27 cellular contexts compared by ENCODE assay signal in the genomic region with DNA sequence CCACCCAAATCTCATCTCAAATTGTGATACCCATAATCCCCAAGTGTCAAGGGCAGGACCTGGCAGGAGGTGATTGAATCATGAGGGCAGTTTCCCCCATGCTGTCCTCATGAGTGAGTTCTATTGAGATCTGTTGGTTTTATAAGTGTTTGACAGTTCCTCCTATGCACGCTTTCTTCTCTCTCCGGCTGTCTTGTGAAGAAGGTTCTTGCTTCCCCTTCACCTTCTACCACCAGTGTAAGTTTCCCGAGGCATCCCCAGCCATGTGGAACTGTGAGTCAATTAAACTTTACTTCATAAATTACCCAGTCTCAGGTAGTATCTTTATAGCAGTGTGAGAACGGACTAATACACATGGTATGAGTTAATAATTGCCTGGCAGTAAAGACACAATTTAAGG.
"Had no signal": no experiment of that assay in that cellular context is flagged by ENCODE, and none has a peak within 500 bp of the region (broad histone marks: within the 10 kb centered on the region; RNA-seq: fewer than 3 reads in every experiment).

No MANE protein-coding gene starts in this region.

- H3K36me3 Mint-ChIP-seq: activated naive CD8-positive, alpha-beta T cell had no signal

- H3K4me1 ChIP-seq: esophagus muscularis mucosa, foreskin keratinocyte, gastrocnemius medialis had no signal

- H3K36me3 ChIP-seq: brain microvascular endothelial cell, esophagus muscularis mucosa, gastrocnemius medialis had no signal

- H3K4me3 Mint-ChIP-seq: activated CD4-positive, alpha-beta memory T cell treated with anti-CD3 and anti-CD28 coated beads, Interleukin-2, amount 10 ng/mL, durations not matched to agents 7 days and 5 days; activated CD4-positive, alpha-beta T cell treated with anti-CD3 and anti-CD28 coated beads, Interleukin-2, amount 10 ng/mL, durations not matched to agents 7 days and 5 days; activated naive CD8-positive, alpha-beta T cell; activated T-cell treated with anti-CD3 and anti-CD28 coated beads, Interleukin-2, amount 50 U/mL, for 24 hours; activated T-helper 17 cell treated with anti-CD3 and anti-CD28 coated beads, Interleukin-2, amount 50 U/mL, for 72 hours; central memory CD8-positive, alpha-beta T cell; dendritic cell treated with granulocyte-macrophage colony-stimulating factor and Interleukin-4, amounts not matched to agents 40 ng/mL and 50 ng/mL, for 4 days; effector memory CD8-positive, alpha-beta T cell; T-helper 17 cell had no signal

- ATAC-seq: activated T-helper 17 cell treated with anti-CD3 and anti-CD28 coated beads, Interleukin-2, amount 50 U/mL, for 72 hours; effector memory CD8-positive, alpha-beta T cell; foreskin keratinocyte; gastrocnemius medialis; T-helper 17 cell had no signal

- H3K9me3 ChIP-seq: esophagus muscularis mucosa, gastrocnemius medialis had no signal

- H3K4me1 Mint-ChIP-seq: activated CD4-positive, alpha-beta memory T cell treated with anti-CD3 and anti-CD28 coated beads, Interleukin-2, amount 10 ng/mL, durations not matched to agents 7 days and 5 days; activated CD4-positive, alpha-beta T cell treated with anti-CD3 and anti-CD28 coated beads, Interleukin-2, amount 10 ng/mL, durations not matched to agents 7 days and 5 days; activated T-helper 17 cell treated with anti-CD3 and anti-CD28 coated beads, Interleukin-2, amount 50 U/mL, for 72 hours; central memory CD8-positive, alpha-beta T cell; T-helper 17 cell had no signal

- H3K9me3 Mint-ChIP-seq: activated CD4-positive, alpha-beta T cell treated with anti-CD3 and anti-CD28 coated beads, Interleukin-2, amount 10 ng/mL, durations not matched to agents 7 days and 5 days had no signal

- DNase-seq: activated CD4-positive, alpha-beta memory T cell treated with anti-CD3 and anti-CD28 coated beads, Interleukin-2, amount 10 ng/mL, durations not matched to agents 7 days and 5 days; activated CD4-positive, alpha-beta T cell treated with anti-CD3 and anti-CD28 coated beads for 1 hour; activated CD4-positive, alpha-beta T cell treated with anti-CD3 and anti-CD28 coated beads for 4 hours; activated CD4-positive, alpha-beta T cell treated with anti-CD3 and anti-CD28 coated beads, Interleukin-2, amount 10 ng/mL, durations not matched to agents 7 days and 5 days; activated CD4-positive, alpha-beta T cell treated with anti-CD3 and anti-CD28 coated beads, Interleukin-2, amount 50 U/mL, for 4 hours; activated CD8-positive, alpha-beta memory T cell treated with anti-CD3 and anti-CD28 coated beads, Interleukin-2, amount 50 U/mL, for 48 hours; activated effector memory CD4-positive, alpha-beta T cell treated with Interleukin-2 at 50 U/mL for 16 hours; activated gamma-delta T cell treated with Interleukin-2 at 50 U/mL for 16 hours; activated naive CD4-positive, alpha-beta T cell treated with anti-CD3 and anti-CD28 coated beads, Interleukin-2, amount 50 U/mL, for 16 hours; activated naive CD4-positive, alpha-beta T cell treated with Interleukin-2 at 50 U/mL for 16 hours; activated T-cell treated with anti-CD3 and anti-CD28 coated beads for 4 hours; activated T-cell treated with anti-CD3 and anti-CD28 coated beads, Interleukin-2, amount 50 U/mL, for 24 hours; amniotic stem cell; brain microvascular endothelial cell; effector CD4-positive, alpha-beta T cell; effector memory CD8-positive, alpha-beta T cell; erythroblast; foreskin keratinocyte; gastrocnemius medialis; T-helper 1 cell; T-helper 17 cell had no signal

- H3K27ac Mint-ChIP-seq: activated CD4-positive, alpha-beta memory T cell treated with anti-CD3 and anti-CD28 coated beads, Interleukin-2, amount 10 ng/mL, durations not matched to agents 7 days and 5 days; activated CD4-positive, alpha-beta T cell treated with anti-CD3 and anti-CD28 coated beads, Interleukin-2, amount 10 ng/mL, durations not matched to agents 7 days and 5 days; activated naive CD8-positive, alpha-beta T cell; activated T-cell treated with anti-CD3 and anti-CD28 coated beads, Interleukin-2, amount 50 U/mL, for 24 hours; activated T-helper 17 cell treated with anti-CD3 and anti-CD28 coated beads, Interleukin-2, amount 50 U/mL, for 72 hours; dendritic cell treated with granulocyte-macrophage colony-stimulating factor and Interleukin-4, amounts not matched to agents 40 ng/mL and 50 ng/mL, for 4 days; effector memory CD8-positive, alpha-beta T cell; T-helper 17 cell had no signal

- H3K4me3 ChIP-seq: coronary artery, esophagus muscularis mucosa, gastrocnemius medialis had no signal

- H3K27me3 Mint-ChIP-seq: activated CD4-positive, alpha-beta memory T cell treated with anti-CD3 and anti-CD28 coated beads, Interleukin-2, amount 10 ng/mL, durations not matched to agents 7 days and 5 days; activated CD4-positive, alpha-beta T cell treated with anti-CD3 and anti-CD28 coated beads, Interleukin-2, amount 10 ng/mL, durations not matched to agents 7 days and 5 days; activated naive CD8-positive, alpha-beta T cell; activated T-cell treated with anti-CD3 and anti-CD28 coated beads, Interleukin-2, amount 50 U/mL, for 24 hours; activated T-helper 17 cell treated with anti-CD3 and anti-CD28 coated beads, Interleukin-2, amount 50 U/mL, for 72 hours; central memory CD8-positive, alpha-beta T cell; dendritic cell treated with granulocyte-macrophage colony-stimulating factor and Interleukin-4, amounts not matched to agents 40 ng/mL and 50 ng/mL, for 4 days; effector memory CD8-positive, alpha-beta T cell; T-helper 17 cell had no signal
